ENCODE assay signal across 20 cellular contexts in genomic region chr19:1327125-1327524, GRCh38. TPM values are rescaled to one million over a fixed set of nuclear protein-coding genes. Genes with fewer than 3 reads are reported as not detected.
"Had no signal": no experiment of that assay in that cellular context is flagged by ENCODE, and none has a peak within 500 bp of the region (broad histone marks: within the 10 kb centered on the region; RNA-seq: fewer than 3 reads in every experiment).

No MANE protein-coding gene starts in this region.

- H3K36me3 Mint-ChIP-seq: mesothelial cell of epicardium; natural killer cell treated with Interleukin-12 subunit alpha and Interleukin-12 subunit beta and Interleukin-15 and Interleukin-18, amount 100 ng/mL, for 72 hours; stimulated activated memory B cell treated with anti-CD40 and anti-IgM and Interleukin-4, amounts not matched to agents 10 μg/mL and 1 μg/mL and 100 μg/mL, for 72 hours; type B pancreatic cell had no signal

- H3K27me3 ChIP-seq: testis had no signal

- H3K27ac ChIP-seq: ascending aorta, coronary artery, gastrocnemius medialis, heart left ventricle, sigmoid colon, testis, VCaP had no signal

- H3K4me3 Mint-ChIP-seq: activated naive CD4-positive, alpha-beta T cell treated with anti-CD3 and anti-CD28 coated beads, Interleukin-2, amount 50 U/mL, for 24 hours; mesothelial cell of epicardium; natural killer cell treated with Interleukin-12 subunit alpha and Interleukin-12 subunit beta and Interleukin-15 and Interleukin-18, amount 100 ng/mL, for 72 hours; stimulated activated memory B cell treated with anti-CD40 and anti-IgM and Interleukin-4, amounts not matched to agents 10 μg/mL and 1 μg/mL and 100 μg/mL, for 72 hours; type B pancreatic cell had no signal

- ATAC-seq: gastrocnemius medialis; heart left ventricle; left lobe of liver; natural killer cell treated with Interleukin-12 subunit alpha and Interleukin-12 subunit beta and Interleukin-15 and Interleukin-18, amount 100 ng/mL, for 72 hours; stimulated activated memory B cell treated with anti-CD40 and anti-IgM and Interleukin-4, amounts not matched to agents 10 μg/mL and 1 μg/mL and 100 μg/mL, for 72 hours had no signal

- DNase-seq: activated CD4-positive, alpha-beta T cell treated with anti-CD3 and anti-CD28 coated beads for 1 hour; activated CD8-positive, alpha-beta memory T cell treated with anti-CD3 and anti-CD28 coated beads for 24 hours; activated gamma-delta T cell; gastrocnemius medialis; heart left ventricle; kidney; nucleus accumbens; sigmoid colon; stimulated activated CD4-positive, alpha-beta T cell treated with anti-CD3 and anti-CD28 coated beads, Interleukin-4, amount 100 ng/mL, for 24 hours; testis had no signal

- H3K9me3 Mint-ChIP-seq: activated naive CD4-positive, alpha-beta T cell treated with anti-CD3 and anti-CD28 coated beads, Interleukin-2, amount 50 U/mL, for 24 hours; mesothelial cell of epicardium; natural killer cell treated with Interleukin-12 subunit alpha and Interleukin-12 subunit beta and Interleukin-15 and Interleukin-18, amount 100 ng/mL, for 72 hours; stimulated activated memory B cell treated with anti-CD40 and anti-IgM and Interleukin-4, amounts not matched to agents 10 μg/mL and 1 μg/mL and 100 μg/mL, for 72 hours; type B pancreatic cell had no signal

- H3K9me3 ChIP-seq: ascending aorta, gastrocnemius medialis, heart left ventricle, sigmoid colon, testis had no signal

- H3K4me1 Mint-ChIP-seq: mesothelial cell of epicardium had no signal

- H3K27ac Mint-ChIP-seq: activated naive CD4-positive, alpha-beta T cell treated with anti-CD3 and anti-CD28 coated beads, Interleukin-2, amount 50 U/mL, for 24 hours; mesothelial cell of epicardium; natural killer cell treated with Interleukin-12 subunit alpha and Interleukin-12 subunit beta and Interleukin-15 and Interleukin-18, amount 100 ng/mL, for 72 hours; stimulated activated memory B cell treated with anti-CD40 and anti-IgM and Interleukin-4, amounts not matched to agents 10 μg/mL and 1 μg/mL and 100 μg/mL, for 72 hours; type B pancreatic cell had no signal

RNA-seq across cellular contexts. Expression of gene EFNA2, which starts 41.5 kb away (rescaled TPM):
- total RNA-seq: ascending aorta; gastrocnemius medialis; heart left ventricle; kidney; lung microvascular endothelial cell; natural killer cell treated with Interleukin-12 subunit alpha and Interleukin-12 subunit beta and Interleukin-15 and Interleukin-18, amount 100 ng/mL, for 72 hours; sigmoid colon had no signal
